ENCODE assay signal across 27 cellular contexts in genomic region chr1:46409063-46409372, GRCh38.
"Had no signal": no experiment of that assay in that cellular context is flagged by ENCODE, and none has a peak within 500 bp of the region (broad histone marks: within the 10 kb centered on the region; RNA-seq: fewer than 3 reads in every experiment).

No MANE protein-coding gene starts in this region.

- H3K27ac Mint-ChIP-seq: activated CD4-positive, alpha-beta T cell treated with anti-CD3 and anti-CD28 coated beads for 36 hours; activated CD4-positive, alpha-beta T cell treated with anti-CD3 and anti-CD28 coated beads, Interleukin-2, amount 10 ng/mL, durations not matched to agents 7 days and 5 days; activated CD8-positive, alpha-beta T cell treated with anti-CD3 and anti-CD28 coated beads for 36 hours; activated naive CD8-positive, alpha-beta T cell; activated T-helper 17 cell treated with anti-CD3 and anti-CD28 coated beads, Interleukin-2, amount 50 U/mL, for 72 hours had no signal

- DNase-seq: activated CD4-positive, alpha-beta T cell treated with anti-CD3 and anti-CD28 coated beads for 36 hours; activated CD4-positive, alpha-beta T cell treated with anti-CD3 and anti-CD28 coated beads, Interleukin-2, amount 10 ng/mL, durations not matched to agents 7 days and 5 days; activated CD4-positive, alpha-beta T cell treated with anti-CD3 and anti-CD28 coated beads, Interleukin-2, amount 50 U/mL, for 4 hours; activated CD4-positive, CD25-positive, alpha-beta regulatory T cell; activated CD4-positive, CD25-positive, alpha-beta regulatory T cell treated with anti-CD3 and anti-CD28 coated beads, Interleukin-2, amount 50 U/mL, for 72 hours; activated CD8-positive, alpha-beta memory T cell treated with anti-CD3 and anti-CD28 coated beads for 24 hours; activated CD8-positive, alpha-beta T cell treated with anti-CD3 and anti-CD28 coated beads for 36 hours; activated effector memory CD4-positive, alpha-beta T cell treated with Interleukin-2 at 50 U/mL for 16 hours; activated gamma-delta T cell treated with Interleukin-2 at 50 U/mL for 16 hours; activated naive CD4-positive, alpha-beta T cell treated with anti-CD3 and anti-CD28 coated beads, Interleukin-2, amount 50 U/mL, for 16 hours; activated naive CD4-positive, alpha-beta T cell treated with Interleukin-2 at 50 U/mL for 16 hours; activated T-cell treated with anti-CD3 and anti-CD28 coated beads, Interleukin-2, amount 50 U/mL, for 4 hours; amniotic stem cell; anterior cingulate cortex; body of pancreas; caudate nucleus; cortex of kidney; dermis blood vessel endothelial cell; effector CD4-positive, alpha-beta T cell; esophagus squamous epithelium; foreskin melanocyte; T-helper 1 cell; T-helper 2 cell had no signal

- ATAC-seq: activated CD4-positive, alpha-beta T cell treated with anti-CD3 and anti-CD28 coated beads for 36 hours; activated CD8-positive, alpha-beta T cell treated with anti-CD3 and anti-CD28 coated beads for 36 hours; activated T-cell treated with anti-CD3 and anti-CD28 coated beads, Interleukin-2, amount 50 U/mL, for 4 hours; activated T-helper 17 cell treated with anti-CD3 and anti-CD28 coated beads, Interleukin-2, amount 50 U/mL, for 72 hours; body of pancreas; gastroesophageal sphincter had no signal

- H3K36me3 Mint-ChIP-seq: activated naive CD8-positive, alpha-beta T cell had no signal

- H3K4me3 ChIP-seq: body of pancreas, esophagus squamous epithelium, gastroesophageal sphincter had no signal

- H3K4me3 Mint-ChIP-seq: activated CD4-positive, alpha-beta T cell treated with anti-CD3 and anti-CD28 coated beads for 36 hours; activated CD4-positive, alpha-beta T cell treated with anti-CD3 and anti-CD28 coated beads, Interleukin-2, amount 10 ng/mL, durations not matched to agents 7 days and 5 days; activated CD8-positive, alpha-beta T cell treated with anti-CD3 and anti-CD28 coated beads for 36 hours; activated naive CD8-positive, alpha-beta T cell; activated T-cell treated with anti-CD3 and anti-CD28 coated beads, Interleukin-2, amount 50 U/mL, for 4 hours; activated T-helper 17 cell treated with anti-CD3 and anti-CD28 coated beads, Interleukin-2, amount 50 U/mL, for 72 hours had no signal

- H3K27me3 ChIP-seq: body of pancreas, esophagus squamous epithelium, gastroesophageal sphincter had no signal

- H3K27ac ChIP-seq: body of pancreas, epithelial cell of prostate, esophagus squamous epithelium, gastroesophageal sphincter had no signal

- H3K4me1 Mint-ChIP-seq: activated CD4-positive, alpha-beta T cell treated with anti-CD3 and anti-CD28 coated beads for 36 hours had no signal

- H3K27me3 Mint-ChIP-seq: activated CD4-positive, alpha-beta T cell treated with anti-CD3 and anti-CD28 coated beads for 36 hours; activated CD4-positive, alpha-beta T cell treated with anti-CD3 and anti-CD28 coated beads, Interleukin-2, amount 10 ng/mL, durations not matched to agents 7 days and 5 days; activated CD8-positive, alpha-beta T cell treated with anti-CD3 and anti-CD28 coated beads for 36 hours; activated naive CD8-positive, alpha-beta T cell; activated T-helper 17 cell treated with anti-CD3 and anti-CD28 coated beads, Interleukin-2, amount 50 U/mL, for 72 hours had no signal

- H3K9me3 ChIP-seq: body of pancreas, esophagus squamous epithelium, gastroesophageal sphincter had no signal
